22 cellular contexts compared by ENCODE assay signal in genomic region chr19:38606131-38606530, GRCh38. TPM values are rescaled to one million over a fixed set of nuclear protein-coding genes. Genes with fewer than 3 reads are reported as not detected.
"Had no signal": no experiment of that assay in that cellular context is flagged by ENCODE, and none has a peak within 500 bp of the region (broad histone marks: within the 10 kb centered on the region; RNA-seq: fewer than 3 reads in every experiment).

No MANE protein-coding gene starts in this region.

- H3K4me1 Mint-ChIP-seq: nephron; stimulated activated naive CD8-positive, alpha-beta T cell treated with anti-CD3 and anti-CD28 coated beads, Interleukin-15, amount 100 ng/mL, for 72 hours had no signal

- H3K27ac ChIP-seq: esophagus squamous epithelium, gastroesophageal sphincter, hepatocyte, neutrophil, psoas muscle, spleen, thoracic aorta, transverse colon had no signal

- H3K27me3 ChIP-seq: esophagus squamous epithelium, hepatocyte, neutrophil, spleen, transverse colon had no signal

- H3K4me3 ChIP-seq: esophagus squamous epithelium, gastroesophageal sphincter, hepatocyte, psoas muscle, spleen, thoracic aorta, transverse colon had no signal

- H3K79me2 ChIP-seq: hepatocyte had no signal

- H3K27me3 Mint-ChIP-seq: effector memory CD8-positive, alpha-beta T cell; naive B cell; stimulated activated memory B cell treated with anti-CD40 and anti-IgM and Interleukin-4, amounts not matched to agents 10 μg/mL and 1 μg/mL and 100 μg/mL, for 72 hours; stimulated activated naive CD8-positive, alpha-beta T cell treated with anti-CD3 and anti-CD28 coated beads, Interleukin-15, amount 100 ng/mL, for 72 hours had no signal

- H3K4me2 ChIP-seq: hepatocyte had no signal

- H3K27ac Mint-ChIP-seq: nephron; stimulated activated memory B cell treated with anti-CD40 and anti-IgM and Interleukin-4, amounts not matched to agents 10 μg/mL and 1 μg/mL and 100 μg/mL, for 72 hours had no signal

- DNase-seq: effector memory CD8-positive, alpha-beta T cell; esophagus squamous epithelium; foreskin fibroblast; left colon; mesendoderm; naive B cell; psoas muscle; retina; spleen; stimulated activated CD4-positive, alpha-beta T cell treated with anti-CD3 and anti-CD28 coated beads, Interleukin-15, amount 100 ng/mL, for 24 hours; stimulated activated CD4-positive, alpha-beta T cell treated with anti-CD3 and anti-CD28 coated beads, Interleukin-1b, Interleukin-23, amount 100 ng/mL, for 48 hours; stimulated activated CD4-positive, alpha-beta T cell treated with anti-CD3 and anti-CD28 coated beads, Interleukin-4, amount 100 ng/mL, for 24 hours; stimulated activated naive CD8-positive, alpha-beta T cell treated with anti-CD3 and anti-CD28 coated beads, Interleukin-15, amount 100 ng/mL, for 72 hours; transverse colon had no signal

- H2AFZ ChIP-seq: hepatocyte had no signal

- H3K4me1 ChIP-seq: esophagus squamous epithelium, gastroesophageal sphincter, psoas muscle, spleen, transverse colon had no signal

- H3K4me3 Mint-ChIP-seq: effector memory CD8-positive, alpha-beta T cell; naive B cell; nephron; stimulated activated memory B cell treated with anti-CD40 and anti-IgM and Interleukin-4, amounts not matched to agents 10 μg/mL and 1 μg/mL and 100 μg/mL, for 72 hours; stimulated activated naive CD8-positive, alpha-beta T cell treated with anti-CD3 and anti-CD28 coated beads, Interleukin-15, amount 100 ng/mL, for 72 hours had no signal

- H3K36me3 ChIP-seq: esophagus squamous epithelium, gastroesophageal sphincter, thoracic aorta, transverse colon had no signal

- ATAC-seq: effector memory CD8-positive, alpha-beta T cell; gastroesophageal sphincter; left colon; sciatic nerve; stimulated activated memory B cell treated with anti-CD40 and anti-IgM and Interleukin-4, amounts not matched to agents 10 μg/mL and 1 μg/mL and 100 μg/mL, for 72 hours; stimulated activated naive CD8-positive, alpha-beta T cell treated with anti-CD3 and anti-CD28 coated beads, Interleukin-15, amount 100 ng/mL, for 72 hours had no signal

- H3K9me3 ChIP-seq: esophagus squamous epithelium, gastroesophageal sphincter, neutrophil, psoas muscle, spleen, thoracic aorta, transverse colon had no signal

RNA-seq across cellular contexts. Expression of gene MAP4K1, which starts 11.6 kb away (rescaled TPM):
- total RNA-seq: lung microvascular endothelial cell had no signal
